ENCODE assay signal across 17 cellular contexts in the genomic region with DNA sequence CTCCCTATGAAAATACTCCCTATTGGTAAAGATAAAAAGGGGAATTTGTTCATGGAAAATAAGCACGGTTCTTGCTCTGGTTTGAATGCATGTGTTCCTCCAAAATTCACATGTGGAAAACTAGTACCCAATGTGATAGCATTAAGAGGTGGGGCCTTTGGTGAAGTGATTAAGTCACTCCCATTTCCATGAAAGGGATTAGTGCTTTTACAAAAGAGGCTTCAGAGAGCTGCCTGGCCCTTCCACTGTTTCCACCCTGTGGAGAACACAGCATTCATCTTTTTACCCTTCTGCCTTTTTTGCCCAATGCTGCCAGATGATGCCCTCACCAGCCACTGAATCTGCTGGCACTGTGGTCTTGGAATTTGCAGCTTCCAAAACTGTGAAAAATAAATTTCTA.
DNase-seq lines count a peak whose midpoint lies in the region; TF ChIP-seq lines count a peak whose summit lies in the region.
"Had no signal": no experiment of that assay in that cellular context is flagged by ENCODE, and none has a peak within 500 bp of the region (broad histone marks: within the 10 kb centered on the region; RNA-seq: fewer than 3 reads in every experiment).

No MANE protein-coding gene starts in this region.

- H3K9me3 ChIP-seq in neural progenitor cell (ENCODE audit: low read depth): no peaks in the 10 kb centered on the region
- peaks cover 5% of the 10 kb centered on the region for H3K9me3 ChIP-seq in left ventricle myocardium inferior (replicated peaks)
- H3K9me3 ChIP-seq: BE2C had no signal

- no peaks in the 10 kb centered on the region for H3K27me3 ChIP-seq in H7 (ENCODE audit: control insufficient read depth, insufficient read depth, low read length)
- H3K27me3 ChIP-seq in neural progenitor cell: no peaks in the 10 kb centered on the region
- no peaks in the 10 kb centered on the region for H3K27me3 ChIP-seq in left ventricle myocardium inferior (ENCODE audit: low read depth)
- H3K27me3 ChIP-seq: BE2C had no signal

- DNase-seq in NCI-H82 (lab: John Stamatoyannopoulos, UW) (peak; percentile 62), NCI-H82 treated with DMSO at 0.1 percent for 48 hours (lab: John Stamatoyannopoulos, UW; ENCODE audit: unreplicated experiment) (no peak), H7 (peak; percentile 48), SK-MEL-5 (ENCODE audit: low read depth, low spot score) (peak; percentile 21), neural progenitor cell (ENCODE audit: low spot score) (peak; percentile 76), inferior parietal cortex (ENCODE audit: extremely low spot score) (no peak), left ventricle myocardium inferior (no peak)
- DNase-seq: ACHN; BE2C; C1 segment of cervical spinal cord; CD4-positive, CD25-positive, alpha-beta regulatory T cell; CD8-positive, alpha-beta memory T cell; COR-L47; DMS 273 treated with DMSO at 0.1 percent for 48 hours; GF-D8; HCEC 1CT had no signal

- H3K4me1 ChIP-seq in neural progenitor cell (peaks cover 23% of the 10 kb centered on the region), left ventricle myocardium inferior (no peaks in the 10 kb centered on the region)
- H3K4me1 ChIP-seq: BE2C had no signal

- no peak overlapping the region for H3K9ac ChIP-seq in neural progenitor cell

- intact Hi-C loops in left ventricle myocardium inferior (cut with micrococcal nuclease): no loop called here

- no peaks in the 10 kb centered on the region for H3K36me3 Mint-ChIP-seq in neural progenitor cell
- H3K36me3 Mint-ChIP-seq: CD4-positive, CD25-positive, alpha-beta regulatory T cell had no signal

- TF ChIP-seq CTCF in neural progenitor cell (IDR thresholded peaks at IDR 0.05) (no peak), left ventricle myocardium inferior (IDR thresholded peaks at IDR 0.05; ENCODE audit: borderline replicate concordance) (no peak)

- H3K9me3 Mint-ChIP-seq in neural progenitor cell: peaks cover 6% of the 10 kb centered on the region

- no peaks in the 10 kb centered on the region for H4K20me1 ChIP-seq in neural progenitor cell (ENCODE audit: low read depth)

- H3K4me3 ChIP-seq in H7 (ENCODE audit: insufficient read depth, low read depth, low read length): no peak overlapping the region
- no peak overlapping the region for H3K4me3 ChIP-seq in neural progenitor cell
- H3K4me3 ChIP-seq in left ventricle myocardium inferior: no peak overlapping the region
- H3K4me3 ChIP-seq: K562 had no signal

- H3K36me3 ChIP-seq in H7 (replicated peaks; ENCODE audit: control insufficient read depth, insufficient read depth, low read length) (no peaks in the 10 kb centered on the region), neural progenitor cell (no peaks in the 10 kb centered on the region), left ventricle myocardium inferior (no peaks in the 10 kb centered on the region)
- H3K36me3 ChIP-seq: BE2C had no signal

- H3K4me3 Mint-ChIP-seq in neural progenitor cell: no peak overlapping the region
- H3K4me3 Mint-ChIP-seq: CD4-positive, CD25-positive, alpha-beta regulatory T cell; CD8-positive, alpha-beta memory T cell had no signal

- H3F3A ChIP-seq in neural progenitor cell (ENCODE audit: low read depth): peaks cover 10% of the 10 kb centered on the region

- peaks cover 8% of the 10 kb centered on the region for H3K4me1 Mint-ChIP-seq in neural progenitor cell
- H3K4me1 Mint-ChIP-seq: CD8-positive, alpha-beta memory T cell had no signal

- H3K79me2 ChIP-seq in neural progenitor cell (ENCODE audit: low read depth): no peaks in the 10 kb centered on the region

- peak overlapping the region; percentile 30 for H3K4me2 ChIP-seq in neural progenitor cell

- in situ Hi-C loops in SK-MEL-5 (cut with HindIII; ENCODE audit: low pct_unique_long_range_greater_than_20kb, low sequenced_read_pairs): no loop called here

- H3K27ac ChIP-seq in neural progenitor cell (no peak overlapping the region), left ventricle myocardium inferior (replicated peaks) (no peak overlapping the region)

- no peak overlapping the region for H2AFZ ChIP-seq in neural progenitor cell (replicated peaks)

- no peak overlapping the region for H3K27ac Mint-ChIP-seq in neural progenitor cell
- H3K27ac Mint-ChIP-seq: CD4-positive, CD25-positive, alpha-beta regulatory T cell; CD8-positive, alpha-beta memory T cell had no signal

- no peaks in the 10 kb centered on the region for H3K27me3 Mint-ChIP-seq in neural progenitor cell (ENCODE audit: insufficient read depth, low read depth)

Comparison
In these comparisons a context has a peak if more than half of its experiments do, and no peak if none do; other contexts are left out.
1. DNase-seq: peak in NCI-H82 (single experiment), H7 (single experiment), SK-MEL-5 (single experiment) and neural progenitor cell (single experiment); none in NCI-H82 treated with DMSO at 0.1 percent for 48 hours (single experiment), inferior parietal cortex (single experiment) and left ventricle myocardium inferior (single experiment).